In the genomic region with DNA sequence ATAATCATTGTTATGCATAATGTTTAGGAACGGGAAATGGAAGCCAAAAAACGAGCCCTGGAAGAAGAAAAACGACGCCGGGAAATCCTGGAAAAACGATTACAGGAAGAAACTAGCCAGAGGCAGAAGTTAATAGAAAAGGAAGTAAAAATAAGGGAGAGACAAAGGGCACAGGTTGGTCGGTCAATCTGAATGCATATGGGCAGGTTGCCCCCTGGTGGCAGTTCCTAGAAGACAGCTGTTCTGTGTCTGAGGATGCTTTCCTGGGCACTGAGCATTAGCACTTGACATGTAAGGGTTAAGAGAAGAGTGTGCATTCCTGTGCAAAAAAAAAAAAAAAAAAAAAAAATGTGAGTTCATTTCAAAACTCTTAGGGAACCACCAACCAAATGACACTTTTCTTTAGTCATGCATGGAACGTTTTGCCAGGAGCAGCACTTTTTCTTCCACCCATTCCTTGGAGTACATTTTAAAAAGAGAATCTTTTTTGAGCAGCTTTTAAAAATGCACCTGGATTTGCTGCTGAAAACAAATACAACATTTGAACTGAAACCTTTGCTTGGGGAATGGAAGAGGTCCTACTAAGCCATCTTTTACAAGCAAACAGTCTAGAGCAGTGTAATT, we compare ENCODE assay signal across 8 cellular contexts. TPM values are rescaled to one million over a fixed set of nuclear protein-coding genes. Genes with fewer than 3 reads are reported as not detected.
A peak's percentile ranks its signal among the peaks of the same experiment; 100 is the strongest.
DNase-seq lines count a peak whose midpoint lies in the region.

No MANE protein-coding gene starts in this region.

- peaks cover 29% of the 10 kb centered on the region for H3K4me1 Mint-ChIP-seq in activated T-helper 1 cell treated with anti-CD3 and anti-CD28 coated beads, Interleukin-12 subunit alpha, Interleukin-12 subunit beta, Interleukin-2, Interleukin-4 antibody, amounts not matched to agents 30 ng/mL and 10 ng/mL and 1 ng/mL, durations not matched to agents 14 hours and 24 hours and 36 hours (ENCODE audit: low read depth)

- no peaks in the 10 kb centered on the region for H3K27me3 Mint-ChIP-seq in activated T-helper 1 cell treated with anti-CD3 and anti-CD28 coated beads, Interleukin-12 subunit alpha, Interleukin-12 subunit beta, Interleukin-2, Interleukin-4 antibody, amounts not matched to agents 30 ng/mL and 10 ng/mL and 1 ng/mL, durations not matched to agents 14 hours and 24 hours and 36 hours (ENCODE audit: insufficient read depth)

- H3K9me3 Mint-ChIP-seq in activated T-helper 1 cell treated with anti-CD3 and anti-CD28 coated beads, Interleukin-12 subunit alpha, Interleukin-12 subunit beta, Interleukin-2, Interleukin-4 antibody, amounts not matched to agents 30 ng/mL and 10 ng/mL and 1 ng/mL, durations not matched to agents 14 hours and 24 hours and 36 hours = no peaks in the 10 kb centered on the region

- H3K27ac Mint-ChIP-seq in activated T-helper 1 cell treated with anti-CD3 and anti-CD28 coated beads, Interleukin-12 subunit alpha, Interleukin-12 subunit beta, Interleukin-2, Interleukin-4 antibody, amounts not matched to agents 30 ng/mL and 10 ng/mL and 1 ng/mL, durations not matched to agents 14 hours and 24 hours and 36 hours = no peak overlapping the region

- intact Hi-C loops in activated T-helper 1 cell treated with anti-CD3 and anti-CD28 coated beads, Interleukin-12 subunit alpha, Interleukin-12 subunit beta, Interleukin-2, Interleukin-4 antibody, amounts not matched to agents 30 ng/mL and 10 ng/mL and 1 ng/mL, durations not matched to agents 14 hours and 24 hours and 36 hours (cut with micrococcal nuclease) = loop anchor here (1.0 to 2.0 kb wide), 6 partner anchors 46 to 298 kb away; no protein-coding TSS in a partner anchor

- H3K4me3 Mint-ChIP-seq in activated T-helper 1 cell treated with anti-CD3 and anti-CD28 coated beads, Interleukin-12 subunit alpha, Interleukin-12 subunit beta, Interleukin-2, Interleukin-4 antibody, amounts not matched to agents 30 ng/mL and 10 ng/mL and 1 ng/mL, durations not matched to agents 14 hours and 24 hours and 36 hours = no peak overlapping the region

- H3K27ac ChIP-seq in substantia nigra (ENCODE audit: low read depth, low read length, poor library complexity, severe bottlenecking) = no peak overlapping the region

- peak; percentile 83 for DNase-seq in EL
- DNase-seq in H4 (ENCODE audit: low spot score) = peak; percentile 75
- DNase-seq in LoVo (ENCODE audit: low spot score) = peak; percentile 83
- peak; percentile 77 for DNase-seq in RPMI7951 (ENCODE audit: low read depth)
- peak; percentile 57 for DNase-seq in activated T-helper 1 cell treated with anti-CD3 and anti-CD28 coated beads, Interleukin-12 subunit alpha, Interleukin-12 subunit beta, Interleukin-2, Interleukin-4 antibody, amounts not matched to agents 30 ng/mL and 10 ng/mL and 1 ng/mL, durations not matched to agents 14 hours and 24 hours and 36 hours (ENCODE audit: low spot score)
- peak; percentile 71 for DNase-seq in fibroblast of the conjunctiva (ENCODE audit: low read depth)
- peak; percentile 36 for DNase-seq in non-pigmented ciliary epithelial cell (ENCODE audit: low read depth)
- DNase-seq in substantia nigra (lab: John Stamatoyannopoulos, UW) = peak in 46 of 49 donors; percentile 3 to 83 (median 57)

- no peaks in the 10 kb centered on the region for H3K36me3 Mint-ChIP-seq in activated T-helper 1 cell treated with anti-CD3 and anti-CD28 coated beads, Interleukin-12 subunit alpha, Interleukin-12 subunit beta, Interleukin-2, Interleukin-4 antibody, amounts not matched to agents 30 ng/mL and 10 ng/mL and 1 ng/mL, durations not matched to agents 14 hours and 24 hours and 36 hours (ENCODE audit: low read depth)

RNA-seq across cellular contexts. Expression of a gene that starts 11.1 kb away (rescaled TPM):
- total RNA-seq in H4 (2014; rRNA removed; shearing (Covaris generic)) = 34.1 and 44.1 TPM in 2 replicates
- 37.0 and 42.5 TPM in 2 replicates for total RNA-seq in RPMI7951 (2014; rRNA removed; shearing (Covaris generic))
- total RNA-seq in activated T-helper 1 cell treated with anti-CD3 and anti-CD28 coated beads, Interleukin-12 subunit alpha, Interleukin-12 subunit beta, Interleukin-2, Interleukin-4 antibody, amounts not matched to agents 30 ng/mL and 10 ng/mL and 1 ng/mL, durations not matched to agents 14 hours and 24 hours and 36 hours = 37.7 and 42.9 TPM in 2 replicates

RNA-seq across cellular contexts. Expression of a gene that starts 31.0 kb away (rescaled TPM):
- not detected in 2 replicates for total RNA-seq in H4 (2014; rRNA removed; shearing (Covaris generic))
- total RNA-seq in RPMI7951 (2014; rRNA removed; shearing (Covaris generic)) = 0.39 and 0.48 TPM in 2 replicates
- total RNA-seq in activated T-helper 1 cell treated with anti-CD3 and anti-CD28 coated beads, Interleukin-12 subunit alpha, Interleukin-12 subunit beta, Interleukin-2, Interleukin-4 antibody, amounts not matched to agents 30 ng/mL and 10 ng/mL and 1 ng/mL, durations not matched to agents 14 hours and 24 hours and 36 hours = 0.78 and 1.1 TPM in 2 replicates
